Comparison of ENCODE assay signal across 8 cellular contexts in genomic region chrX:40152173-40152705, GRCh38. TPM values are rescaled to one million over a fixed set of nuclear protein-coding genes. Genes with fewer than 3 reads are reported as not detected.
A peak's percentile ranks its signal among the peaks of the same experiment; 100 is the strongest.
DNase-seq lines count a peak whose midpoint lies in the region; ATAC-seq and TF ChIP-seq lines count a peak whose summit lies in the region.

No MANE protein-coding gene starts in this region.

- no peak overlapping the region for H3K27ac Mint-ChIP-seq in Caco-2 (ENCODE audit: unreplicated experiment)

- H3K9me3 Mint-ChIP-seq in Caco-2 (ENCODE audit: unreplicated experiment), result no peaks in the 10 kb centered on the region

- H3K4me2 ChIP-seq in mesenchymal stem cell (ENCODE audit: low read length, poor library complexity, severe bottlenecking), result peak overlapping the region; percentile 75

- H2BK120ac ChIP-seq in mesenchymal stem cell (ENCODE audit: low read depth, low read length), result peak overlapping the region; percentile 89

- peak overlapping the region; percentile 79 for H3K4me3 Mint-ChIP-seq in Caco-2 (ENCODE audit: unreplicated experiment)

- no peaks in the 10 kb centered on the region for H3K36me3 Mint-ChIP-seq in Caco-2 (ENCODE audit: insufficient read depth, unreplicated experiment)

- H2BK5ac ChIP-seq in mesenchymal stem cell (ENCODE audit: low read depth, low read length, poor library complexity, severe bottlenecking), result no peak overlapping the region

- H2AFZ ChIP-seq in mesenchymal stem cell (ENCODE audit: low read depth, low read length), result no peak overlapping the region

- peaks cover 3% of the 10 kb centered on the region for H3K79me1 ChIP-seq in mesenchymal stem cell (replicated peaks; ENCODE audit: low read length, poor library complexity, severe bottlenecking)

- 0% methylated on average over 6 of the region's 41 CpGs for WGBS in mesenchymal stem cell

- H3K36me3 ChIP-seq in Caco-2 (ENCODE audit: control insufficient read depth, insufficient read depth, low read length) (no peaks in the 10 kb centered on the region), mesenchymal stem cell (ENCODE audit: control insufficient read depth in 1 of 2, insufficient read depth in 2 of 2, low read depth in 1 of 2, low read length in 2 of 2) (no peaks in the 10 kb centered on the region), upper lobe of right lung (no peaks in the 10 kb centered on the region)

- no peaks in the 10 kb centered on the region for H3K27me3 Mint-ChIP-seq in Caco-2 (ENCODE audit: insufficient read depth, unreplicated experiment)

- H2BK12ac ChIP-seq in mesenchymal stem cell (ENCODE audit: low read length in 2 of 2), result peak overlapping the region in 1 of 2 experiments; percentile 83

- H3K4me1 Mint-ChIP-seq in Caco-2 (ENCODE audit: low read depth, unreplicated experiment), result no peaks in the 10 kb centered on the region

- H2BK15ac ChIP-seq in mesenchymal stem cell (ENCODE audit: low read depth, poor library complexity, severe bottlenecking), result no peak overlapping the region

- H2AK5ac ChIP-seq in mesenchymal stem cell (ENCODE audit: low read length, severe bottlenecking), result no peak overlapping the region

- H3K23ac ChIP-seq in mesenchymal stem cell (ENCODE audit: low read length in 2 of 2), result no peak overlapping the region

- no peak for DNase-seq in Caco-2
- DNase-seq in NCI-H345 (lab: John Stamatoyannopoulos, UW), result peak; percentile 53
- no peak for DNase-seq in choroid plexus epithelial cell (ENCODE audit: low read depth)
- DNase-seq in mesenchymal stem cell, result peak; percentile 49
- peak; percentile 74 for DNase-seq in upper lobe of right lung
- no peak for DNase-seq in iPS-NIHi11 (ENCODE audit: low spot score)
- no peak for DNase-seq in HuH-7.5 (ENCODE audit: low spot score)

- H3K27ac ChIP-seq in mesenchymal stem cell (ENCODE audit: low read length, poor library complexity, severe bottlenecking) (no peak overlapping the region), upper lobe of right lung (peak overlapping the region; percentile 36)

- H3K9ac ChIP-seq in mesenchymal stem cell (ENCODE audit: low read length), result no peak overlapping the region

- no peak overlapping the region for H3K14ac ChIP-seq in mesenchymal stem cell (ENCODE audit: low read length in 2 of 2)

- intact Hi-C loops in Caco-2 (cut with micrococcal nuclease; ENCODE audit: unreplicated experiment), result loop anchor here (5.0 kb wide), 1 partner anchor 140 kb away; no protein-coding TSS in a partner anchor
- intact Hi-C loops in upper lobe of right lung (cut with DNase I), result loop anchor here (10.0 kb wide), 1 partner anchor 47 kb away; no protein-coding TSS in a partner anchor

- H4K91ac ChIP-seq in mesenchymal stem cell (ENCODE audit: low read length), result peak overlapping the region; percentile 61

- CTCF ChIA-PET in Caco-2 (lab: Charles Lee), result no interaction called here

- peak overlapping the region; percentile 3 to 75 for H3K4ac ChIP-seq in mesenchymal stem cell (ENCODE audit: low read depth in 1 of 2, low read length in 2 of 2)

- POLR2A ChIA-PET in Caco-2 (lab: Charles Lee), result interaction anchor here (1.2 kb wide), 1 partner anchor 146 kb away, joined by 4 read pairs; no protein-coding TSS in a partner anchor

- peak overlapping the region; percentile 41 to 75 for H3K18ac ChIP-seq in mesenchymal stem cell (ENCODE audit: low read depth in 1 of 2, low read length in 2 of 2)

- BruUV-seq in Caco-2 (replicated peaks; lab: Mats Ljungman, UMichigan), result no TSS peak

- ATAC-seq in upper lobe of right lung, result peak; percentile 21
- no peak for ATAC-seq in GM18498 (IDR thresholded peaks at IDR 0.05; ENCODE audit: unreplicated experiment)

- H4K8ac ChIP-seq in mesenchymal stem cell (ENCODE audit: low read length), result peak overlapping the region; percentile 84

- H3K9me3 ChIP-seq in Caco-2 (no peaks in the 10 kb centered on the region), mesenchymal stem cell (ENCODE audit: control insufficient read depth, low read length) (no peaks in the 10 kb centered on the region), upper lobe of right lung (no peaks in the 10 kb centered on the region)

- TF ChIP-seq CTCF in Caco-2 (IDR thresholded peaks at IDR 0.05; ENCODE audit: insufficient read depth in 1 of 2, low read depth in 1 of 2, low read length in 1 of 2, severe bottlenecking in 1 of 2, unreplicated experiment in 1 of 2) (no peak), choroid plexus epithelial cell (conservative IDR thresholded peaks at IDR 0.05; ENCODE audit: low read depth, low read length) (no peak), upper lobe of right lung (IDR thresholded peaks at IDR 0.05) (no peak)

- peak overlapping the region; percentile 41 for H3K4me3 ChIP-seq in Caco-2 (ENCODE audit: low read depth, low read length)
- peak overlapping the region; percentile 49 for H3K4me3 ChIP-seq in choroid plexus epithelial cell (ENCODE audit: low read depth, low read length)
- peak overlapping the region; percentile 12 to 71 for H3K4me3 ChIP-seq in mesenchymal stem cell (ENCODE audit: insufficient read depth in 1 of 2, low read depth in 1 of 2, low read length in 2 of 2)
- peak overlapping the region; percentile 45 for H3K4me3 ChIP-seq in upper lobe of right lung

- no peaks in the 10 kb centered on the region for H3K27me3 ChIP-seq in Caco-2 (replicated peaks; ENCODE audit: control insufficient read depth, insufficient read depth, low read length)
- peaks cover 0 to 52% of the 10 kb centered on the region in 2 experiments for H3K27me3 ChIP-seq in mesenchymal stem cell (ENCODE audit: control insufficient read depth in 1 of 2, insufficient read depth in 1 of 2, low read length in 2 of 2)
- no peaks in the 10 kb centered on the region for H3K27me3 ChIP-seq in upper lobe of right lung

- H3K4me1 ChIP-seq in Caco-2 (0 out of 2 replicates have a peak, but pooled peaks cover 4% of the 10 kb centered on the region), mesenchymal stem cell (ENCODE audit: control insufficient read depth, insufficient read depth, low read depth, low read length) (peaks cover 58% of the 10 kb centered on the region), upper lobe of right lung (no peaks in the 10 kb centered on the region)

RNA-seq across cellular contexts. Expression of gene BCOR, which starts 54.5 kb away (rescaled TPM):
- total RNA-seq in Caco-2 (2022) (16.2 and 18.6 TPM in 2 replicates), upper lobe of right lung (26.1 TPM)
- 16.0 TPM for polyA plus RNA-seq in mesenchymal stem cell (2013, experiment 1 of 2)
- polyA plus RNA-seq in mesenchymal stem cell (2013, experiment 2 of 2), result 14.9 TPM

Comparison
In these comparisons a context has a peak if more than half of its experiments do, and no peak if none do; other contexts are left out.
1. DNase-seq: peak in NCI-H345 (single experiment), mesenchymal stem cell (single experiment) and upper lobe of right lung (single experiment); none in Caco-2 (0 of 2), choroid plexus epithelial cell (single experiment), iPS-NIHi11 (single experiment) and HuH-7.5 (single experiment).
2. Peak in every context shown above with its lines, with median percentiles within 50 percentile points of each other: H3K4me3 ChIP-seq.